In genomic region chr2:120854014-120854620, GRCh38 we compare ENCODE assay signal across 33 cellular contexts.
"Had no signal": no experiment of that assay in that cellular context is flagged by ENCODE, and none has a peak within 500 bp of the region (broad histone marks: within the 10 kb centered on the region; RNA-seq: fewer than 3 reads in every experiment).

No MANE protein-coding gene starts in this region.

- H3K4me2 ChIP-seq: hepatocyte had no signal

- H3K4me3 Mint-ChIP-seq: activated CD4-positive, alpha-beta memory T cell treated with anti-CD3 and anti-CD28 coated beads, Interleukin-2, amount 10 ng/mL, durations not matched to agents 7 days and 5 days; activated CD4-positive, alpha-beta T cell treated with anti-CD3 and anti-CD28 coated beads, Interleukin-2, amount 10 ng/mL, durations not matched to agents 24 days and 14 days; activated T-cell treated with anti-CD3 and anti-CD28 coated beads, Interleukin-2, amount 50 U/mL, for 24 hours; memory B cell; nephron; stimulated activated memory B cell treated with anti-CD40 and anti-IgM and Interleukin-4, amounts not matched to agents 10 μg/mL and 1 μg/mL and 100 μg/mL, for 72 hours; stimulated activated naive CD8-positive, alpha-beta T cell treated with anti-CD3 and anti-CD28 coated beads, Interleukin-15, amount 100 ng/mL, for 72 hours; type B pancreatic cell had no signal

- H3K9me3 Mint-ChIP-seq: activated CD4-positive, alpha-beta memory T cell treated with anti-CD3 and anti-CD28 coated beads, Interleukin-2, amount 10 ng/mL, durations not matched to agents 7 days and 5 days; activated CD4-positive, alpha-beta T cell treated with anti-CD3 and anti-CD28 coated beads, Interleukin-2, amount 10 ng/mL, durations not matched to agents 24 days and 14 days; type B pancreatic cell had no signal

- FAIRE-seq: bronchial epithelial cell, keratinocyte, small intestine, TTC549 had no signal

- H2AFZ ChIP-seq: hepatocyte had no signal

- H3K36me3 ChIP-seq: colonic mucosa, gastrocnemius medialis, neutrophil, right lobe of liver, vagina, WERI-Rb-1 had no signal

- H3K79me2 ChIP-seq: hepatocyte had no signal

- H3K9me3 ChIP-seq: colonic mucosa, gastrocnemius medialis, neutrophil, right lobe of liver, vagina had no signal

- DNase-seq: activated CD4-positive, alpha-beta memory T cell treated with anti-CD3 and anti-CD28 coated beads, Interleukin-2, amount 10 ng/mL, durations not matched to agents 7 days and 5 days; activated CD4-positive, alpha-beta T cell treated with anti-CD3 and anti-CD28 coated beads, Interleukin-2, amount 10 ng/mL, durations not matched to agents 24 days and 14 days; activated CD8-positive, alpha-beta memory T cell treated with anti-CD3 and anti-CD28 coated beads, Interleukin-2, amount 50 U/mL, for 48 hours; activated naive CD4-positive, alpha-beta T cell; activated T-cell treated with anti-CD3 and anti-CD28 coated beads, Interleukin-2, amount 50 U/mL, for 24 hours; colonic mucosa; effector memory CD4-positive, alpha-beta T cell; erythroblast; gastrocnemius medialis; left colon; right lobe of liver; small intestine; stimulated activated CD4-positive, alpha-beta T cell treated with anti-CD3 and anti-CD28 coated beads, Interleukin-1b, Interleukin-23, amount 100 ng/mL, for 48 hours; stimulated activated CD4-positive, alpha-beta T cell treated with anti-CD3 and anti-CD28 coated beads, Interleukin-4, amount 100 ng/mL, for 4 hours; stimulated activated CD8-positive, alpha-beta memory T cell treated with anti-CD3 and anti-CD28 coated beads, Interleukin-4, amount 100 ng/mL, for 48 hours; stimulated activated naive CD8-positive, alpha-beta T cell treated with anti-CD3 and anti-CD28 coated beads, Interleukin-15, amount 100 ng/mL, for 72 hours; substantia nigra; T-helper 9 cell; WERI-Rb-1 had no signal

- H3K4me3 ChIP-seq: colonic mucosa, dorsolateral prefrontal cortex, gastrocnemius medialis, hepatocyte, right lobe of liver, vagina had no signal

- ATAC-seq: activated CD4-positive, CD25-positive, alpha-beta regulatory T cell treated with anti-CD3 and anti-CD28 coated beads, Interleukin-2, amount 50 U/mL, for 24 hours; activated naive CD4-positive, alpha-beta T cell treated with anti-CD3 and anti-CD28 coated beads, Interleukin-2, amount 50 U/mL, for 72 hours; gastrocnemius medialis; left colon; right lobe of liver; stimulated activated memory B cell treated with anti-CD40 and anti-IgM and Interleukin-4, amounts not matched to agents 10 μg/mL and 1 μg/mL and 100 μg/mL, for 72 hours; stimulated activated naive CD8-positive, alpha-beta T cell treated with anti-CD3 and anti-CD28 coated beads, Interleukin-15, amount 100 ng/mL, for 72 hours had no signal

- H3K27ac Mint-ChIP-seq: activated CD4-positive, alpha-beta memory T cell treated with anti-CD3 and anti-CD28 coated beads, Interleukin-2, amount 10 ng/mL, durations not matched to agents 7 days and 5 days; activated CD4-positive, alpha-beta T cell treated with anti-CD3 and anti-CD28 coated beads, Interleukin-2, amount 10 ng/mL, durations not matched to agents 24 days and 14 days; activated naive CD4-positive, alpha-beta T cell treated with anti-CD3 and anti-CD28 coated beads, Interleukin-2, amount 50 U/mL, for 72 hours; activated T-cell treated with anti-CD3 and anti-CD28 coated beads, Interleukin-2, amount 50 U/mL, for 24 hours; memory B cell; progenitor cell of endocrine pancreas; stimulated activated memory B cell treated with anti-CD40 and anti-IgM and Interleukin-4, amounts not matched to agents 10 μg/mL and 1 μg/mL and 100 μg/mL, for 72 hours; type B pancreatic cell had no signal

- H3K27me3 Mint-ChIP-seq: activated CD4-positive, alpha-beta memory T cell treated with anti-CD3 and anti-CD28 coated beads, Interleukin-2, amount 10 ng/mL, durations not matched to agents 7 days and 5 days; activated CD4-positive, alpha-beta T cell treated with anti-CD3 and anti-CD28 coated beads, Interleukin-2, amount 10 ng/mL, durations not matched to agents 24 days and 14 days; activated T-cell treated with anti-CD3 and anti-CD28 coated beads, Interleukin-2, amount 50 U/mL, for 24 hours; stimulated activated memory B cell treated with anti-CD40 and anti-IgM and Interleukin-4, amounts not matched to agents 10 μg/mL and 1 μg/mL and 100 μg/mL, for 72 hours; stimulated activated naive CD8-positive, alpha-beta T cell treated with anti-CD3 and anti-CD28 coated beads, Interleukin-15, amount 100 ng/mL, for 72 hours had no signal

- H3K36me3 Mint-ChIP-seq: activated naive CD4-positive, alpha-beta T cell treated with anti-CD3 and anti-CD28 coated beads, Interleukin-2, amount 50 U/mL, for 72 hours; memory B cell; stimulated activated memory B cell treated with anti-CD40 and anti-IgM and Interleukin-4, amounts not matched to agents 10 μg/mL and 1 μg/mL and 100 μg/mL, for 72 hours had no signal

- H3K27me3 ChIP-seq: colonic mucosa, dorsolateral prefrontal cortex, gastrocnemius medialis, hepatocyte, neutrophil, right lobe of liver, vagina had no signal

- H3K27ac ChIP-seq: colonic mucosa, dorsolateral prefrontal cortex, gastrocnemius medialis, hepatocyte, neutrophil, right lobe of liver, vagina, WERI-Rb-1 had no signal

- H3K4me1 ChIP-seq: colonic mucosa, gastrocnemius medialis, right lobe of liver had no signal

- H3K4me1 Mint-ChIP-seq: activated CD4-positive, alpha-beta memory T cell treated with anti-CD3 and anti-CD28 coated beads, Interleukin-2, amount 10 ng/mL, durations not matched to agents 7 days and 5 days; activated CD4-positive, alpha-beta T cell treated with anti-CD3 and anti-CD28 coated beads, Interleukin-2, amount 10 ng/mL, durations not matched to agents 24 days and 14 days; memory B cell; stimulated activated memory B cell treated with anti-CD40 and anti-IgM and Interleukin-4, amounts not matched to agents 10 μg/mL and 1 μg/mL and 100 μg/mL, for 72 hours; stimulated activated naive CD8-positive, alpha-beta T cell treated with anti-CD3 and anti-CD28 coated beads, Interleukin-15, amount 100 ng/mL, for 72 hours had no signal
